Comparison of ENCODE assay signal across 8 cellular contexts in the genomic region with DNA sequence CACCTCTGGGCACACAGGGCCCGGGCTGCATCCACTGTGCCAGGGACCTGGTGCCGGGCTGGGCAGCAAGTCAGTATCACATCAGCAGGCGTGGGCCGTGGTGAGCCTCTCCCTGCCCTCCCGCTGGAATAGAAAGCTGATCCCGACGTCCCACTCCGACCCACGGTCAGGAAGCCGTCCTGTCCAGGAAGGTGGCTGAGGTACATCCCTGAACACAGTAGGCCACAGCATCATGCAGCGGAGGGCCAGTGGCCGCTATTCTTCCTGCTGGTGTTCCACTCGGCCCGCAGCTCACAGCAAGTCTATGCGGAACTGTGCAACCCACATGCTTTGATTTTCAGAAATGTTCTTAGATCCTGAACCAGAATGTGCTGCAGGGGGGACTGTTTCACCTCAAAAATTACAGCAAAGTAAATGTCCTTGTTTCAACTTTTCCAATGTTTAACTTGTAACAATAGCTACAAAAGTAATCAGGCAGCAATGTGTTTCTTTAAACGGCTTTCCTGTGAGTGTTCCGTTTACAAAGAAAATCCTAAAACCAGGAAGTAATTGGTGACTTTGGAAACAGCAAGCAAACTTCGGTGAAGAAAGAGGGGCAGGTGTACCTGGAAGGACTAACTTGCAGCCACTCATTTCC. TPM values are rescaled to one million over a fixed set of nuclear protein-coding genes. Genes with fewer than 3 reads are reported as not detected.
A peak's percentile ranks its signal among the peaks of the same experiment; 100 is the strongest.
DNase-seq lines count a peak whose midpoint lies in the region; ATAC-seq and TF ChIP-seq lines count a peak whose summit lies in the region.

No MANE protein-coding gene starts in this region.

- H3K9me3 ChIP-seq in ascending aorta, result no peaks in the 10 kb centered on the region

- intact Hi-C loops in ascending aorta (cut with DNase I), result loop anchor here (1.0 to 5.0 kb wide), 4 partner anchors 15 to 117 kb away; partner anchors contain the start of gene ZFAND2A
- intact Hi-C loops in left colon (cut with DNase I, micrococcal nuclease), result no loop called here

- H3K27me3 ChIP-seq in ascending aorta, result no peaks in the 10 kb centered on the region

- no peak for TF ChIP-seq CTCF in ascending aorta (IDR thresholded peaks at IDR 0.05)

- H3K36me3 ChIP-seq in ascending aorta, result no peaks in the 10 kb centered on the region

- peak overlapping the region; percentile 72 to 73 for H3K27ac ChIP-seq in ascending aorta
- peak overlapping the region; percentile 80 for H3K27ac ChIP-seq in substantia nigra (ENCODE audit: low read depth, low read length, poor library complexity, severe bottlenecking)

- H3K4me1 ChIP-seq in ascending aorta, result peaks cover 3 to 22% of the 10 kb centered on the region in 2 donors

- H3K4me3 ChIP-seq in ascending aorta, result peak overlapping the region; percentile 74 to 77

- ATAC-seq in left colon (peak; percentile 44), HG02970 (IDR thresholded peaks at IDR 0.05; ENCODE audit: low FRiP score, unreplicated experiment) (no peak), GM18502 (IDR thresholded peaks at IDR 0.05; ENCODE audit: poor library complexity, unreplicated experiment) (no peak)

- DNase-seq in DMS 273 (lab: John Stamatoyannopoulos, UW; ENCODE audit: unreplicated experiment) (peak; percentile 65), DMS 273 treated with DMSO at 0.1 percent for 48 hours (lab: John Stamatoyannopoulos, UW) (no peak), ascending aorta (ENCODE audit: low spot score in 2 of 2) (no peak), left colon (peak in 1 of 2 donors; percentile 45), substantia nigra (lab: John Stamatoyannopoulos, UW) (no peak), GM19238 (ENCODE audit: insufficient read length, low spot score) (no peak)

RNA-seq across cellular contexts. Expression of gene GPR146, which starts 0.7 kb away (rescaled TPM):
- 224 TPM for total RNA-seq in ascending aorta
- total RNA-seq in left colon, result 1 to 10 TPM; 4.0 to 7.4 TPM

RNA-seq across cellular contexts. Expression of gene GPER1, which starts 44.2 kb away (rescaled TPM):
- total RNA-seq in ascending aorta, result 11.3 TPM
- 10 to 100 TPM in 1 of 2 donors, 1 to 10 TPM in 1; 7.2 to 20.8 TPM for total RNA-seq in left colon

Comparison
In these comparisons a context has a peak if more than half of its experiments do, and no peak if none do; other contexts are left out.
1. RNA of gene GPR146, which starts 0.7 kb away (total RNA-seq): 224 TPM in ascending aorta (single experiment); 4.0 to 7.4 TPM in left colon; every median in the first group is over 10 times any median in the second.